Comparison of ENCODE assay signal across 25 cellular contexts in the genomic region with DNA sequence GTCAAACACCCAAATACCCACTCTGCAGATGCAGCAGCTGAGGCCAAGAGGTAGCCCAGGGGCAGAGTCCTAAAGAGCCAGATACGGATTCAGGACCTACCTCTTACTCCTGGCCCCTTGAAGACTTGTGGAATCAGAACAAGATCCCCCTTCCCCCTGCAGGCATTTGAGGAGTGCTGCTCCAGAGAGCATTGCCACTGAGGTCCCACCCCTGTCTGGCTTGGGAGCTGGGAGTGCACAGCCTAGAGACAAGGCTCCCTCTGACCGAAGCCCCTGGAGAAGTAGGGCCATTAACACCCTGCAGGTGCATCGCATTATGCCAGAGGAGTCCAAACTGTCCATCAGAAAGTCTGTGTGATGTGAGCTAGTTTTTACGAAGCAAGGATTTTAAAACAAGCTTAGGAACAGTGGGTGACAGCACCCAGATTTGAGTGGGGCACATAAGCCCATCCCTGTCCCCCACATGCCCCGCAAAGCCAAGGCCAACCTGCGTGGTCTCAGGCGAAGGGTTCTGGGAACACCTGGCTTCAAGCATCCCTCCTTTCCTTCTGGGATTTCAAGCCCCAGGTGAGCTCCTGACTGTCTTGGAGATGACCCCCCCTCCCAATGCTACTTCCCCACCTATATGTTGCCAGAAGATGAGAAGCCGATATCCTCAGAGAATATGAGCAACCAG.
"Had no signal": no experiment of that assay in that cellular context is flagged by ENCODE, and none has a peak within 500 bp of the region (broad histone marks: within the 10 kb centered on the region; RNA-seq: fewer than 3 reads in every experiment).

No MANE protein-coding gene starts in this region.

- H3K36me3 ChIP-seq: transverse colon, uterus, WERI-Rb-1 had no signal

- H3K4me1 ChIP-seq: suprapubic skin, transverse colon, uterus had no signal

- DNase-seq: activated CD4-positive, alpha-beta T cell treated with anti-CD3 and anti-CD28 coated beads for 48 hours; activated CD4-positive, alpha-beta T cell treated with anti-CD3 and anti-CD28 coated beads, Interleukin-2, amount 50 U/mL, for 48 hours; activated effector memory CD4-positive, alpha-beta T cell treated with Interleukin-2 at 50 U/mL for 16 hours; activated naive CD8-positive, alpha-beta T cell treated with anti-CD3 and anti-CD28 coated beads, Interleukin-2, amount 50 U/mL, for 24 hours; amygdala; caudate nucleus; cortex of kidney; foreskin fibroblast; hippocampal formation; immature natural killer cell; mammary epithelial cell; naive B cell; occipital lobe; stimulated activated CD4-positive, alpha-beta T cell treated with anti-CD3 and anti-CD28 coated beads, Interleukin-1b, Interleukin-23, amount 100 ng/mL, for 48 hours; stimulated activated naive CD4-positive, alpha-beta T cell; T1000; transverse colon; uterus had no signal

- H3K27ac ChIP-seq: suprapubic skin, transverse colon, uterus, WERI-Rb-1 had no signal

- H3K27me3 ChIP-seq: suprapubic skin, transverse colon, uterus had no signal

- H3K4me2 ChIP-seq: smooth muscle cell had no signal

- H3K4me3 ChIP-seq: smooth muscle cell, suprapubic skin, transverse colon, uterus had no signal

- ATAC-seq: activated CD4-positive, CD25-positive, alpha-beta regulatory T cell treated with anti-CD3 and anti-CD28 coated beads, Interleukin-2, amount 50 U/mL, for 24 hours; activated CD8-positive, alpha-beta memory T cell treated with anti-CD3 and anti-CD28 coated beads, Interleukin-2, amount 10 ng/mL, durations not matched to agents 7 days and 5 days; activated naive CD8-positive, alpha-beta T cell treated with anti-CD3 and anti-CD28 coated beads, Interleukin-2, amount 50 U/mL, for 24 hours; SK-N-SH treated with all-trans-retinoic acid at 6 μM for 48 hours; T-helper 17 cell had no signal

- H3K9me3 ChIP-seq: suprapubic skin, transverse colon, uterus had no signal
